In genomic region chr12:82524020-82524419, GRCh38 we compare ENCODE assay signal across 12 cellular contexts.
DNase-seq lines count a peak whose midpoint lies in the region; ATAC-seq and TF ChIP-seq lines count a peak whose summit lies in the region.
"Had no signal": no experiment of that assay in that cellular context is flagged by ENCODE, and none has a peak within 500 bp of the region (broad histone marks: within the 10 kb centered on the region; RNA-seq: fewer than 3 reads in every experiment).

No MANE protein-coding gene starts in this region.

- H3K4me3 Mint-ChIP-seq in Calu3 (ENCODE audit: low read depth, unreplicated experiment): peak overlapping the region; percentile 33
- H3K4me3 Mint-ChIP-seq: activated naive CD4-positive, alpha-beta T cell treated with anti-CD3 and anti-CD28 coated beads, Interleukin-2, amount 50 U/mL, for 24 hours; H9 had no signal

- H3K27me3 ChIP-seq in testis: no peaks in the 10 kb centered on the region
- no peaks in the 10 kb centered on the region for H3K27me3 ChIP-seq in stomach
- H3K27me3 ChIP-seq: vagina had no signal

- 57 to 68% methylated on average over 3 of the region's 3 CpGs for WGBS in testis, 2 donors
- WGBS in stomach, 5 donors: 18 to 34% (median 25%) methylated on average over 3 of the region's 3 CpGs

- CTCF ChIA-PET in Calu3 (lab: Charles Lee): interaction anchor here (0.8 to 2.6 kb wide), 3 partner anchors 127 to 162 kb away, joined by 3 to 9 read pairs (median 4); partner anchors contain the start of gene TMTC2

- H3K9me3 ChIP-seq in testis (no peaks in the 10 kb centered on the region), stomach (no peaks in the 10 kb centered on the region)
- H3K9me3 ChIP-seq: vagina had no signal

- H3K36me3 ChIP-seq in testis (ENCODE audit: low read depth, missing control alignments): no peaks in the 10 kb centered on the region
- no peaks in the 10 kb centered on the region for H3K36me3 ChIP-seq in stomach
- H3K36me3 ChIP-seq: vagina had no signal

- BruUV-seq in Calu3 (replicated peaks; lab: Mats Ljungman, UMichigan): no TSS peak

- TF ChIP-seq CTCF in Calu3 (IDR thresholded peaks at IDR 0.05; ENCODE audit: unreplicated experiment) (no peak), testis (IDR thresholded peaks at IDR 0.05) (no peak), stomach (IDR thresholded peaks at IDR 0.05) (no peak)

- H3K27ac ChIP-seq in testis (no peak overlapping the region), stomach (no peak overlapping the region)
- H3K27ac ChIP-seq: PC-9, vagina had no signal

- intact Hi-C loops in Calu3 (cut with micrococcal nuclease; ENCODE audit: unreplicated experiment) (loop anchor here (1.0 to 10.0 kb wide), 4 partner anchors 140 to 1981 kb away; no protein-coding TSS in a partner anchor), left colon (cut with DNase I, micrococcal nuclease) (loop anchor here in 1 of 2 donors (10.0 kb wide), 1 partner anchor 1981 kb away; no protein-coding TSS in a partner anchor), testis (cut with DNase I; ENCODE audit: low total_unique reads) (no loop called here), stomach (cut with DNase I; ENCODE audit: low total_unique reads) (no loop called here)

- no peaks in the 10 kb centered on the region for H3K9me3 Mint-ChIP-seq in Calu3 (ENCODE audit: low read depth, unreplicated experiment)
- H3K9me3 Mint-ChIP-seq: activated naive CD4-positive, alpha-beta T cell treated with anti-CD3 and anti-CD28 coated beads, Interleukin-2, amount 50 U/mL, for 24 hours; H9 had no signal

- H3K4me3 ChIP-seq in testis (no peak overlapping the region), stomach (no peak overlapping the region)
- H3K4me3 ChIP-seq: PC-9, vagina had no signal

- H3K36me3 Mint-ChIP-seq in Calu3 (ENCODE audit: insufficient read depth, unreplicated experiment): no peaks in the 10 kb centered on the region
- H3K36me3 Mint-ChIP-seq: activated naive CD4-positive, alpha-beta T cell treated with anti-CD3 and anti-CD28 coated beads, Interleukin-2, amount 50 U/mL, for 24 hours had no signal

- TF ChIP-seq POLR2A in testis (IDR thresholded peaks at IDR 0.05): no peak
- TF ChIP-seq POLR2A in stomach (IDR thresholded peaks at IDR 0.05): no peak

- no peak for TF ChIP-seq EP300 in stomach (IDR thresholded peaks at IDR 0.05)

- DNase-seq in Calu3 (peak; percentile 5), left colon (no peak), testis (no peak), stomach (no peak)
- DNase-seq: H9, PC-9 had no signal

- H3K4me1 ChIP-seq in testis (no peaks in the 10 kb centered on the region), stomach (peaks cover 0 to 6% (median 0%) of the 10 kb centered on the region in 4 donors)
- H3K4me1 ChIP-seq: vagina had no signal

- H3K4me1 Mint-ChIP-seq in Calu3 (ENCODE audit: low read depth, unreplicated experiment): peaks cover 18% of the 10 kb centered on the region
- H3K4me1 Mint-ChIP-seq: activated naive CD4-positive, alpha-beta T cell treated with anti-CD3 and anti-CD28 coated beads, Interleukin-2, amount 50 U/mL, for 24 hours; H9 had no signal

- no peaks in the 10 kb centered on the region for H3K27me3 Mint-ChIP-seq in Calu3 (ENCODE audit: unreplicated experiment)

- peak overlapping the region; percentile 60 for H3K27ac Mint-ChIP-seq in Calu3 (ENCODE audit: unreplicated experiment)
- H3K27ac Mint-ChIP-seq: activated naive CD4-positive, alpha-beta T cell treated with anti-CD3 and anti-CD28 coated beads, Interleukin-2, amount 50 U/mL, for 24 hours; H9 had no signal

- peak; percentile 68 for ATAC-seq in GM21529 (IDR thresholded peaks at IDR 0.05; ENCODE audit: unreplicated experiment)
- peak; percentile 43 for ATAC-seq in HG03558 (IDR thresholded peaks at IDR 0.05; ENCODE audit: extremely low read depth, unreplicated experiment)
- peak; percentile 86 for ATAC-seq in left colon
- no peak for ATAC-seq in HG02610 (IDR thresholded peaks at IDR 0.05; ENCODE audit: unreplicated experiment)
- ATAC-seq in GM21390 (IDR thresholded peaks at IDR 0.05; ENCODE audit: unreplicated experiment): no peak

Comparison
In these comparisons a context has a peak if more than half of its experiments do, and no peak if none do; other contexts are left out.
1. ATAC-seq: peak in GM21529 (single experiment), HG03558 (single experiment) and left colon (single experiment); none in HG02610 (single experiment) and GM21390 (single experiment).